Comparison of ENCODE assay signal across 11 cellular contexts in genomic region chr13:110309159-110309476, GRCh38. TPM values are rescaled to one million over a fixed set of nuclear protein-coding genes. Genes with fewer than 3 reads are reported as not detected.
DNase-seq lines count a peak whose midpoint lies in the region; ATAC-seq and TF ChIP-seq lines count a peak whose summit lies in the region.
"Had no signal": no experiment of that assay in that cellular context is flagged by ENCODE, and none has a peak within 500 bp of the region (broad histone marks: within the 10 kb centered on the region; RNA-seq: fewer than 3 reads in every experiment).

No MANE protein-coding gene starts in this region.

- peaks cover 0 to 41% (median 0%) of the 10 kb centered on the region in 9 donors for H3K27me3 ChIP-seq in heart left ventricle
- no peaks in the 10 kb centered on the region for H3K27me3 ChIP-seq in left ventricle myocardium inferior (ENCODE audit: low read depth)

- H3K9me3 ChIP-seq in heart left ventricle: no peaks in the 10 kb centered on the region
- H3K9me3 ChIP-seq in left ventricle myocardium inferior (replicated peaks): no peaks in the 10 kb centered on the region

- H3K36me3 ChIP-seq in heart left ventricle (peaks cover 0 to 19% (median 0%) of the 10 kb centered on the region in 9 donors), left ventricle myocardium inferior (no peaks in the 10 kb centered on the region)

- TF ChIP-seq CTCF in heart left ventricle (IDR thresholded peaks at IDR 0.05) (no peak), left ventricle myocardium inferior (IDR thresholded peaks at IDR 0.05; ENCODE audit: borderline replicate concordance) (no peak), osteocyte (IDR thresholded peaks at IDR 0.05) (no peak)

- peak overlapping the region; percentile 100 for H3K27ac Mint-ChIP-seq in osteocyte (ENCODE audit: unreplicated experiment)
- H3K27ac Mint-ChIP-seq: activated T-helper 1 cell treated with anti-CD3 and anti-CD28 coated beads, Interleukin-12 subunit alpha, Interleukin-12 subunit beta, Interleukin-2, Interleukin-4 antibody, amounts not matched to agents 30 ng/mL and 10 ng/mL and 1 ng/mL, durations not matched to agents 14 hours and 24 hours and 36 hours had no signal

- H3K4me1 Mint-ChIP-seq in osteocyte (ENCODE audit: unreplicated experiment): peaks cover 54% of the 10 kb centered on the region

- H3K27ac ChIP-seq in heart left ventricle: peak overlapping the region; percentile 92 to 99 (median 97)
- peak overlapping the region; percentile 97 for H3K27ac ChIP-seq in left ventricle myocardium inferior (replicated peaks)

- ATAC-seq in heart left ventricle (no peak), Right ventricle myocardium inferior (no peak), GM19023 (IDR thresholded peaks at IDR 0.05; ENCODE audit: unreplicated experiment) (no peak)

- intact Hi-C loops in heart left ventricle (cut with DNase I): loop anchor here (5.0 to 10.0 kb wide), 11 partner anchors 33 to 108 kb away; no protein-coding TSS in a partner anchor
- intact Hi-C loops in Right ventricle myocardium inferior (cut with DNase I): loop anchor here (5.0 kb wide), 2 partner anchors 33 to 42 kb away; no protein-coding TSS in a partner anchor
- intact Hi-C loops in left ventricle myocardium inferior (cut with micrococcal nuclease): loop anchor here (10.0 kb wide), 2 partner anchors 84 to 106 kb away; no protein-coding TSS in a partner anchor

- no peaks in the 10 kb centered on the region for H3K9me3 Mint-ChIP-seq in osteocyte (ENCODE audit: unreplicated experiment)
- H3K9me3 Mint-ChIP-seq: activated T-helper 1 cell treated with anti-CD3 and anti-CD28 coated beads, Interleukin-12 subunit alpha, Interleukin-12 subunit beta, Interleukin-2, Interleukin-4 antibody, amounts not matched to agents 30 ng/mL and 10 ng/mL and 1 ng/mL, durations not matched to agents 14 hours and 24 hours and 36 hours had no signal

- H3K27me3 Mint-ChIP-seq in osteocyte (ENCODE audit: unreplicated experiment): no peaks in the 10 kb centered on the region

- H3K36me3 Mint-ChIP-seq in osteocyte (ENCODE audit: unreplicated experiment): peaks cover 65% of the 10 kb centered on the region

- no peak for TF ChIP-seq POLR2A in heart left ventricle (IDR thresholded peaks at IDR 0.05)

- peak overlapping the region; percentile 99 for H3K4me3 Mint-ChIP-seq in osteocyte (ENCODE audit: unreplicated experiment)
- H3K4me3 Mint-ChIP-seq: activated T-helper 1 cell treated with anti-CD3 and anti-CD28 coated beads, Interleukin-12 subunit alpha, Interleukin-12 subunit beta, Interleukin-2, Interleukin-4 antibody, amounts not matched to agents 30 ng/mL and 10 ng/mL and 1 ng/mL, durations not matched to agents 14 hours and 24 hours and 36 hours had no signal

- DNase-seq in heart left ventricle (peak in 1 of 5 donors; percentile 16), Right ventricle myocardium inferior (ENCODE audit: missing footprints) (no peak), left ventricle myocardium inferior (no peak), osteocyte (ENCODE audit: extremely low spot score, unreplicated experiment) (no peak), GDM1 (lab: John Stamatoyannopoulos, UW) (no peak), DMS 273 (lab: John Stamatoyannopoulos, UW; ENCODE audit: unreplicated experiment) (no peak), NCI-H524 (lab: John Stamatoyannopoulos, UW) (no peak)
- DNase-seq: effector CD4-positive, alpha-beta T cell; NCI-H69 had no signal

- WGBS in heart left ventricle, 4 donors: 7 to 17% (median 12%) methylated on average over 7 of the region's 7 CpGs

- H3K4me1 ChIP-seq in heart left ventricle (peaks cover 17 to 72% (median 62%) of the 10 kb centered on the region in 12 donors), left ventricle myocardium inferior (peaks cover 95% of the 10 kb centered on the region)

- H3K4me3 ChIP-seq in heart left ventricle (peak overlapping the region; percentile 67 to 99 (median 87)), left ventricle myocardium inferior (peak overlapping the region; percentile 83)

RNA-seq across cellular contexts. Expression of gene COL4A2, which starts 2.0 kb away (rescaled TPM):
- total RNA-seq in heart left ventricle: 100 to 1,000 TPM in 8 of 9 donors, 10 to 100 TPM in 1; 94.0 to 377 (median 166) TPM
- 100 to 1,000 TPM in 1 of 2 donors, 10 to 100 TPM in 1; 92.4 to 220 TPM for polyA plus RNA-seq in heart left ventricle
- total RNA-seq in Right ventricle myocardium inferior: 126 TPM
- 117 TPM for total RNA-seq in left ventricle myocardium inferior
- total RNA-seq in osteocyte: 2,001 and 2,067 TPM in 2 replicates
- total RNA-seq: activated T-helper 1 cell treated with anti-CD3 and anti-CD28 coated beads, Interleukin-12 subunit alpha, Interleukin-12 subunit beta, Interleukin-2, Interleukin-4 antibody, amounts not matched to agents 30 ng/mL and 10 ng/mL and 1 ng/mL, durations not matched to agents 14 hours and 24 hours and 36 hours had no signal

RNA-seq across cellular contexts. Expression of gene COL4A1, which starts 2.2 kb away (rescaled TPM):
- total RNA-seq in heart left ventricle (100 to 1,000 TPM in 8 of 9 donors, 10 to 100 TPM in 1; 91.9 to 428 (median 184) TPM), Right ventricle myocardium inferior (128 TPM), left ventricle myocardium inferior (120 TPM), osteocyte (3,181 and 3,589 TPM in 2 replicates)
- polyA plus RNA-seq in heart left ventricle: 100 to 1,000 TPM in 1 of 2 donors, 10 to 100 TPM in 1; 52.6 to 194 TPM
- total RNA-seq: activated T-helper 1 cell treated with anti-CD3 and anti-CD28 coated beads, Interleukin-12 subunit alpha, Interleukin-12 subunit beta, Interleukin-2, Interleukin-4 antibody, amounts not matched to agents 30 ng/mL and 10 ng/mL and 1 ng/mL, durations not matched to agents 14 hours and 24 hours and 36 hours had no signal
